11 cellular contexts compared by ENCODE assay signal in genomic region chr7:44768663-44769361, GRCh38. TPM values are rescaled to one million over a fixed set of nuclear protein-coding genes. Genes with fewer than 3 reads are reported as not detected.
DNase-seq lines count a peak whose midpoint lies in the region; ATAC-seq and TF ChIP-seq lines count a peak whose summit lies in the region.
"Had no signal": no experiment of that assay in that cellular context is flagged by ENCODE, and none has a peak within 500 bp of the region (broad histone marks: within the 10 kb centered on the region; RNA-seq: fewer than 3 reads in every experiment).

No MANE protein-coding gene starts in this region.

- ATAC-seq in PC-3 (peak; percentile 7; the same call in 1 of the 2 replicates), gastroesophageal sphincter (no peak), HG02759 (IDR thresholded peaks at IDR 0.05; ENCODE audit: unreplicated experiment) (no peak)

- H3K9ac ChIP-seq in PC-3 (ENCODE audit: low read length): no peak overlapping the region

- peaks cover 17 to 50% (median 38%) of the 10 kb centered on the region in 4 donors for H3K4me1 Mint-ChIP-seq in CD4-positive, alpha-beta memory T cell

- in situ Hi-C loops in brain microvascular endothelial cell (cut with HindIII; ENCODE audit: low pct_ligation_motif_present, low sequenced_read_pairs): no loop called here

- peaks cover 41% of the 10 kb centered on the region for H3K4me1 ChIP-seq in CD4-positive, alpha-beta memory T cell (ENCODE audit: insufficient read depth, low read length)
- H3K4me1 ChIP-seq in PC-3 (ENCODE audit: insufficient read depth, low read length): no peaks in the 10 kb centered on the region
- H3K4me1 ChIP-seq in gastroesophageal sphincter: peaks cover 0 to 41% (median 35%) of the 10 kb centered on the region in 3 donors

- H3K27ac ChIP-seq in CD4-positive, alpha-beta memory T cell (ENCODE audit: low read depth, low read length): peak overlapping the region; percentile 5
- H3K27ac ChIP-seq in PC-3 (ENCODE audit: low read length) (no peak overlapping the region), gastroesophageal sphincter (peak overlapping the region; percentile 7 to 84 (median 82)), brain microvascular endothelial cell (no peak overlapping the region)
- H3K27ac ChIP-seq: VCaP had no signal

- H3K4me2 ChIP-seq in PC-3 (ENCODE audit: low read length): no peak overlapping the region

- intact Hi-C loops in CD4-positive, alpha-beta memory T cell (cut with micrococcal nuclease): loop anchor here (1.0 to 2.0 kb wide), 3 partner anchors 18 to 181 kb away; partner anchors contain the start of gene PPIA
- intact Hi-C loops in PC-3 (cut with micrococcal nuclease): loop anchor here (5.0 kb wide), 1 partner anchor 182 kb away; no protein-coding TSS in a partner anchor

- H3F3A ChIP-seq in PC-3 (ENCODE audit: low read length, unreplicated experiment): no peaks in the 10 kb centered on the region

- no peaks in the 10 kb centered on the region for H3K27me3 ChIP-seq in CD4-positive, alpha-beta memory T cell (ENCODE audit: insufficient read depth, low read length)
- H3K27me3 ChIP-seq in PC-3 (ENCODE audit: low read length): no peaks in the 10 kb centered on the region
- H3K27me3 ChIP-seq in gastroesophageal sphincter: no peaks in the 10 kb centered on the region
- no peaks in the 10 kb centered on the region for H3K27me3 ChIP-seq in brain microvascular endothelial cell (replicated peaks)

- CTCF ChIA-PET in CD4-positive, alpha-beta memory T cell (lab: Charles Lee; ENCODE audit: partially characterized antibody): interaction anchor here (1.1 to 1.3 kb wide), 4 partner anchors 22 to 182 kb away, joined by 3 to 5 read pairs (median 3); no protein-coding TSS in a partner anchor
- CTCF ChIA-PET in PC-3 (lab: Charles Lee): no interaction called here

- 13% methylated on average over 3 of the region's 9 CpGs; no CpG with 5 or more reads in 1 of the 2 donors for WGBS in gastroesophageal sphincter (ENCODE audit: low coverage in 1 of 2), 2 donors

- POLR2A ChIA-PET in CD4-positive, alpha-beta memory T cell (lab: Charles Lee; ENCODE audit: partially characterized antibody): interaction anchor here (0.9 to 4.5 kb wide), 8 partner anchors 18 to 162 kb away, joined by 3 to 16 read pairs (median 4); partner anchors contain the start of genes H2AZ2, OGDH and PPIA
- POLR2A ChIA-PET in PC-3 (lab: Charles Lee; ENCODE audit: unreplicated experiment): interaction anchor here (0.6 kb wide), 1 partner anchor 51 kb away, joined by 4 read pairs; no protein-coding TSS in a partner anchor

- no peaks in the 10 kb centered on the region for H3K9me2 ChIP-seq in PC-3 (replicated peaks; ENCODE audit: low read length)

- no peak for TF ChIP-seq EP300 in gastroesophageal sphincter (IDR thresholded peaks at IDR 0.05)

- H2AFZ ChIP-seq in PC-3 (ENCODE audit: low read length): no peak overlapping the region

- H3K4me3 ChIP-seq in CD4-positive, alpha-beta memory T cell (ENCODE audit: low read length in 2 of 2): no peak overlapping the region
- no peak overlapping the region for H3K4me3 ChIP-seq in PC-3 (ENCODE audit: low read length)
- peak overlapping the region in 1 of 2 donors; percentile 24 for H3K4me3 ChIP-seq in gastroesophageal sphincter
- no peak overlapping the region for H3K4me3 ChIP-seq in brain microvascular endothelial cell (ENCODE audit: low read depth, low read length)

- peaks cover 36% of the 10 kb centered on the region for H3K36me3 ChIP-seq in CD4-positive, alpha-beta memory T cell (ENCODE audit: insufficient read depth, low read length)
- H3K36me3 ChIP-seq in PC-3 (ENCODE audit: low read depth, low read length): peaks cover 24% of the 10 kb centered on the region
- peaks cover 0 to 42% of the 10 kb centered on the region in 2 donors for H3K36me3 ChIP-seq in gastroesophageal sphincter
- peaks cover 38% of the 10 kb centered on the region for H3K36me3 ChIP-seq in brain microvascular endothelial cell (replicated peaks)

- H3K36me3 Mint-ChIP-seq in CD4-positive, alpha-beta memory T cell: peaks cover 19 to 46% of the 10 kb centered on the region in 2 donors

- no peak for TF ChIP-seq POLR2A in gastroesophageal sphincter (IDR thresholded peaks at IDR 0.05)

- H4K20me1 ChIP-seq in PC-3 (ENCODE audit: low read length): no peaks in the 10 kb centered on the region

- H3K9me3 Mint-ChIP-seq in CD4-positive, alpha-beta memory T cell: no peaks in the 10 kb centered on the region
- H3K9me3 Mint-ChIP-seq: stimulated activated naive CD8-positive, alpha-beta T cell treated with anti-CD3 and anti-CD28 coated beads, Interleukin-15, Interleukin-2, amounts not matched to agents 100 ng/mL and 50 ng/mL, for 24 hours had no signal

- H3K79me2 ChIP-seq in PC-3 (ENCODE audit: low read length): no peaks in the 10 kb centered on the region

- no peak for DNase-seq in CD4-positive, alpha-beta memory T cell
- DNase-seq in PC-3 (no peak), pons (ENCODE audit: low spot score) (peak; percentile 46), brain microvascular endothelial cell (no peak), NCI-H2171 treated with DMSO at 0.1 percent for 48 hours (lab: John Stamatoyannopoulos, UW) (no peak), kidney glomerular epithelial cell (lab: John Stamatoyannopoulos, UW) (no peak)
- DNase-seq: GDM1 had no signal

- peak overlapping the region; percentile 76 to 94 (median 81) for H3K27ac Mint-ChIP-seq in CD4-positive, alpha-beta memory T cell

- H3K27me3 Mint-ChIP-seq in CD4-positive, alpha-beta memory T cell: no peaks in the 10 kb centered on the region
- H3K27me3 Mint-ChIP-seq: stimulated activated naive CD8-positive, alpha-beta T cell treated with anti-CD3 and anti-CD28 coated beads, Interleukin-15, Interleukin-2, amounts not matched to agents 100 ng/mL and 50 ng/mL, for 24 hours had no signal

- BruUV-seq in PC-3 (replicated peaks; lab: Mats Ljungman, UMichigan): no TSS peak

- H3K9me3 ChIP-seq in CD4-positive, alpha-beta memory T cell (ENCODE audit: control insufficient read depth in 1 of 2, low read length in 2 of 2): no peaks in the 10 kb centered on the region
- no peaks in the 10 kb centered on the region for H3K9me3 ChIP-seq in PC-3 (ENCODE audit: low read length)
- no peaks in the 10 kb centered on the region for H3K9me3 ChIP-seq in gastroesophageal sphincter

- H3K4me3 Mint-ChIP-seq in CD4-positive, alpha-beta memory T cell: peak overlapping the region in 5 of 8 donors; percentile 38 to 72 (median 65)
- H3K4me3 Mint-ChIP-seq: stimulated activated naive CD8-positive, alpha-beta T cell treated with anti-CD3 and anti-CD28 coated beads, Interleukin-15, Interleukin-2, amounts not matched to agents 100 ng/mL and 50 ng/mL, for 24 hours had no signal

- TF ChIP-seq CTCF in PC-3 (conservative IDR thresholded peaks at IDR 0.05; ENCODE audit: low read depth, low read length) (no peak), gastroesophageal sphincter (IDR thresholded peaks at IDR 0.05) (no peak), brain microvascular endothelial cell (IDR thresholded peaks at IDR 0.05; ENCODE audit: low read depth, low read length, missing control alignments) (no peak)

RNA-seq across cellular contexts. Expression of gene ZMIZ2, which starts 20.2 kb away (rescaled TPM):
- total RNA-seq in CD4-positive, alpha-beta memory T cell: 100 to 1,000 TPM; 169 to 170 TPM
- polyA plus RNA-seq in CD4-positive, alpha-beta memory T cell: 10 to 100 TPM in 1 of 2 donors, 1 to 10 TPM in 1; 1.1 to 12.1 TPM
- 18.3 and 26.6 TPM in 2 replicates for total RNA-seq in PC-3 (2014; rRNA removed)
- 10 to 100 TPM; 12.7 to 28.0 (median 20.5) TPM for total RNA-seq in gastroesophageal sphincter

RNA-seq across cellular contexts. Expression of gene PPIA, which starts 27.7 kb away (rescaled TPM):
- total RNA-seq in CD4-positive, alpha-beta memory T cell: 100 to 1,000 TPM; 677 to 707 TPM
- polyA plus RNA-seq in CD4-positive, alpha-beta memory T cell: 1,000 to 10,000 TPM; 2,815 to 3,590 TPM
- total RNA-seq in PC-3 (2014; rRNA removed) (3,201 and 4,136 TPM in 2 replicates), gastroesophageal sphincter (1,000 to 10,000 TPM; 1,097 to 2,167 (median 1,431) TPM)

Comparison
In these comparisons a context has a peak if more than half of its experiments do, and no peak if none do; other contexts are left out.
1. H3K27ac ChIP-seq: peak in CD4-positive, alpha-beta memory T cell (single experiment) and gastroesophageal sphincter (4 of 4); none in PC-3 (single experiment) and brain microvascular endothelial cell (single experiment).